In genomic region chr17:67700037-67700436, GRCh38 we compare ENCODE assay signal across 15 cellular contexts. TPM values are rescaled to one million over a fixed set of nuclear protein-coding genes. Genes with fewer than 3 reads are reported as not detected.
DNase-seq lines count a peak whose midpoint lies in the region; ATAC-seq and TF ChIP-seq lines count a peak whose summit lies in the region.
"Had no signal": no experiment of that assay in that cellular context is flagged by ENCODE, and none has a peak within 500 bp of the region (broad histone marks: within the 10 kb centered on the region; RNA-seq: fewer than 3 reads in every experiment).

No MANE protein-coding gene starts in this region.

- H3K27ac Mint-ChIP-seq in WTC11 (peak overlapping the region; percentile 34), progenitor cell of endocrine pancreas (peak overlapping the region; percentile 68)
- H3K27ac Mint-ChIP-seq in activated CD8-positive, alpha-beta T cell treated with anti-CD3 and anti-CD28 coated beads, Interleukin-2, amount 10 ng/mL, durations not matched to agents 7 days and 5 days = no peak overlapping the region

- TF ChIP-seq CTCF in WTC11 (IDR thresholded peaks at IDR 0.05) = no peak
- TF ChIP-seq CTCF in progenitor cell of endocrine pancreas (IDR thresholded peaks at IDR 0.05; ENCODE audit: unreplicated experiment) = no peak

- POLR2A ChIA-PET in WTC11 (lab: Charles Lee) = no interaction called here
- POLR2A ChIA-PET in activated CD8-positive, alpha-beta T cell treated with anti-CD3 and anti-CD28 coated beads, Interleukin-2, amount 10 ng/mL, durations not matched to agents 7 days and 5 days (lab: Charles Lee) = no interaction called here

- DNase-seq in NCI-H146 (lab: John Stamatoyannopoulos, UW) (peak; percentile 38), NCI-H146 treated with DMSO at 0.1 percent for 48 hours (lab: John Stamatoyannopoulos, UW; ENCODE audit: unreplicated experiment) (no peak), NCI-H1436 (lab: John Stamatoyannopoulos, UW) (peak; percentile 77), WTC11 (ENCODE audit: low spot score) (no peak), progenitor cell of endocrine pancreas (ENCODE audit: low spot score, unreplicated experiment) (no peak)
- no peak for DNase-seq in activated CD8-positive, alpha-beta T cell treated with anti-CD3 and anti-CD28 coated beads, Interleukin-2, amount 10 ng/mL, durations not matched to agents 7 days and 5 days
- DNase-seq: Caco-2, IMR-90, NCI-H187, NCI-H2227 treated with DMSO at 0.1 percent for 48 hours, NCI-H524 treated with DMSO at 0.1 percent for 48 hours, PC-9 had no signal

- ATAC-seq in WTC11 (no peak), GM19397 (IDR thresholded peaks at IDR 0.05; ENCODE audit: unreplicated experiment) (no peak), HG03439 (IDR thresholded peaks at IDR 0.05; ENCODE audit: unreplicated experiment) (no peak)
- no peak for ATAC-seq in activated CD8-positive, alpha-beta T cell treated with anti-CD3 and anti-CD28 coated beads, Interleukin-2, amount 10 ng/mL, durations not matched to agents 7 days and 5 days

- CTCF ChIA-PET in WTC11 (lab: Charles Lee) = interaction anchor here (0.9 kb wide), 1 partner anchor 224 kb away, joined by 3 read pairs; no protein-coding TSS in a partner anchor
- CTCF ChIA-PET in activated CD8-positive, alpha-beta T cell treated with anti-CD3 and anti-CD28 coated beads, Interleukin-2, amount 10 ng/mL, durations not matched to agents 7 days and 5 days (lab: Charles Lee) = interaction anchor here (1.3 to 1.7 kb wide), 2 partner anchors 10 to 13 kb away, joined by 5 to 6 read pairs; no protein-coding TSS in a partner anchor

- H3K27me3 Mint-ChIP-seq in WTC11 (ENCODE audit: low read depth) = no peaks in the 10 kb centered on the region
- H3K27me3 Mint-ChIP-seq in progenitor cell of endocrine pancreas = no peaks in the 10 kb centered on the region
- peaks cover 3% of the 10 kb centered on the region for H3K27me3 Mint-ChIP-seq in activated CD8-positive, alpha-beta T cell treated with anti-CD3 and anti-CD28 coated beads, Interleukin-2, amount 10 ng/mL, durations not matched to agents 7 days and 5 days (ENCODE audit: low read depth)

- H3K4me1 Mint-ChIP-seq in WTC11 (peaks cover 13% of the 10 kb centered on the region), progenitor cell of endocrine pancreas (ENCODE audit: low read depth) (peaks cover 8% of the 10 kb centered on the region)
- no peaks in the 10 kb centered on the region for H3K4me1 Mint-ChIP-seq in activated CD8-positive, alpha-beta T cell treated with anti-CD3 and anti-CD28 coated beads, Interleukin-2, amount 10 ng/mL, durations not matched to agents 7 days and 5 days (ENCODE audit: low read depth)
- H3K4me1 Mint-ChIP-seq: CD14-positive monocyte had no signal

- H3K36me3 Mint-ChIP-seq in WTC11 (no peaks in the 10 kb centered on the region), progenitor cell of endocrine pancreas (ENCODE audit: insufficient read depth) (no peaks in the 10 kb centered on the region)
- no peaks in the 10 kb centered on the region for H3K36me3 Mint-ChIP-seq in activated CD8-positive, alpha-beta T cell treated with anti-CD3 and anti-CD28 coated beads, Interleukin-2, amount 10 ng/mL, durations not matched to agents 7 days and 5 days (ENCODE audit: low read depth)
- H3K36me3 Mint-ChIP-seq: CD14-positive monocyte had no signal

- H3K9me3 Mint-ChIP-seq in WTC11 (peaks cover 3% of the 10 kb centered on the region), progenitor cell of endocrine pancreas (ENCODE audit: low read depth) (peaks cover 3% of the 10 kb centered on the region)
- no peaks in the 10 kb centered on the region for H3K9me3 Mint-ChIP-seq in activated CD8-positive, alpha-beta T cell treated with anti-CD3 and anti-CD28 coated beads, Interleukin-2, amount 10 ng/mL, durations not matched to agents 7 days and 5 days (ENCODE audit: insufficient read depth)

- H3K4me3 Mint-ChIP-seq in WTC11 = no peak overlapping the region
- no peak overlapping the region for H3K4me3 Mint-ChIP-seq in progenitor cell of endocrine pancreas (ENCODE audit: low read depth)
- H3K4me3 Mint-ChIP-seq in activated CD8-positive, alpha-beta T cell treated with anti-CD3 and anti-CD28 coated beads, Interleukin-2, amount 10 ng/mL, durations not matched to agents 7 days and 5 days = no peak overlapping the region
- H3K4me3 Mint-ChIP-seq: CD14-positive monocyte had no signal

TF ChIP-seq in WTC11, 78 proteins besides CTCF, POLR2A, EP300 and RAD21:
- TF ChIP-seq NFYB (CRISPR knock-in tag; conservative IDR thresholded peaks at IDR 0.05; ENCODE audit: low read depth) (no peak), NR1H2 (CRISPR knock-in tag; IDR thresholded peaks at IDR 0.05) (no peak), EMX1 (CRISPR knock-in tag; IDR thresholded peaks at IDR 0.05) (no peak), ZNF219 (CRISPR knock-in tag; IDR thresholded peaks at IDR 0.05; ENCODE audit: borderline replicate concordance) (no peak), CREM (CRISPR knock-in tag; IDR thresholded peaks at IDR 0.05) (no peak), NR2C2 (CRISPR knock-in tag; IDR thresholded peaks at IDR 0.05) (no peak), ZNF416 (CRISPR knock-in tag; IDR thresholded peaks at IDR 0.05) (no peak), ELF4 (CRISPR knock-in tag; IDR thresholded peaks at IDR 0.05; ENCODE audit: low read depth) (no peak), SOX15 (CRISPR knock-in tag; IDR thresholded peaks at IDR 0.05) (no peak)
- TF ChIP-seq, protein P1, sequence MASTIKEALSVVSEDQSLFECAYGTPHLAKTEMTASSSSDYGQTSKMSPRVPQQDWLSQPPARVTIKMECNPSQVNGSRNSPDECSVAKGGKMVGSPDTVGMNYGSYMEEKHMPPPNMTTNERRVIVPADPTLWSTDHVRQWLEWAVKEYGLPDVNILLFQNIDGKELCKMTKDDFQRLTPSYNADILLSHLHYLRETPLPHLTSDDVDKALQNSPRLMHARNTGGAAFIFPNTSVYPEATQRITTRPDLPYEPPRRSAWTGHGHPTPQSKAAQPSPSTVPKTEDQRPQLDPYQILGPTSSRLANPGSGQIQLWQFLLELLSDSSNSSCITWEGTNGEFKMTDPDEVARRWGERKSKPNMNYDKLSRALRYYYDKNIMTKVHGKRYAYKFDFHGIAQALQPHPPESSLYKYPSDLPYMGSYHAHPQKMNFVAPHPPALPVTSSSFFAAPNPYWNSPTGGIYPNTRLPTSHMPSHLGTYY (CRISPR knock-in tag; IDR thresholded peaks at IDR 0.05) = no peak
- TF ChIP-seq, protein P2, sequence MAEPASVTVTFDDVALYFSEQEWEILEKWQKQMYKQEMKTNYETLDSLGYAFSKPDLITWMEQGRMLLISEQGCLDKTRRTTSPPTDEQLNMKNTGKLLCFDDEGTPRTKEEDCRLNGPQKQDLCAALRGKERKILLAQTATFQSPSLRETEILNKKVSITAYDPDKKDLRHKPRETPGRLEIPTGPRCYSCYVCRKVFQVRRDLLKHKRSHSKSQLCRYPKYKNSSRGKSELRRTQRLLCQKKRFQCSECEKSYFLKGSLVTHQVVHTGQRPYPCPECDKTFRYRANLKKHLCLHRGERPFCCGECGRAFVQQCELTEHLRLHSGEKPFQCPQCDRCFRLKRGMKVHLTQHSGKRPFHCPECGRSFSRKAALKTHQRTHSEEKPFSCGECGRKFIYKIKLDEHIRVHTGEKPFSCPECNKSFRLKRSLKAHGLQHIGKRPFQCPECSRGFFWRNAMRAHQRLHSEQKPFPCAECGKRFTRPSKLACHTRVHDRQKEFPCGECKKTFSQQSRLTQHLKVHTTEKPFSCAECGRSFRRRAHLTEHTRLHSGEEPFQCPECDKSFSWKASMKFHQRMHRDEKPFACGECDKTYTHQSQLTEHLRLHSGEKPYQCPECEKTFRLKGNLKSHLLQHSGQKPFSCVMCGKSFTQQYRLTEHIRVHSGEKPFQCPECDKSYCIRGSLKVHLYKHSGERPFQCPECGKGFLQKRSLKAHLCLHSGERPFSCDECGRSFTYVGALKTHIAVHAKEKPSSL (CRISPR knock-in tag; conservative IDR thresholded peaks at IDR 0.05) = no peak

RNA-seq across cellular contexts. Expression of gene NOL11, which starts 17.7 kb away (rescaled TPM):
- total RNA-seq in WTC11 (2021) (61.5 to 67.0 TPM (median 66.4 TPM) in 3 replicates), progenitor cell of endocrine pancreas (58.0 and 63.0 TPM in 2 replicates)
- 10 to 100 TPM; 54.0 to 55.6 TPM for total RNA-seq in activated CD8-positive, alpha-beta T cell treated with anti-CD3 and anti-CD28 coated beads, Interleukin-2, amount 10 ng/mL, durations not matched to agents 7 days and 5 days

Comparison
In these comparisons a context has a peak if more than half of its experiments do, and no peak if none do; other contexts are left out.
1. DNase-seq: peak in NCI-H146 (single experiment) and NCI-H1436 (single experiment); none in NCI-H146 treated with DMSO at 0.1 percent for 48 hours (single experiment), WTC11 (single experiment), progenitor cell of endocrine pancreas (single experiment) and activated CD8-positive, alpha-beta T cell treated with anti-CD3 and anti-CD28 coated beads, Interleukin-2, amount 10 ng/mL, durations not matched to agents 7 days and 5 days (single experiment).